In the genomic region with DNA sequence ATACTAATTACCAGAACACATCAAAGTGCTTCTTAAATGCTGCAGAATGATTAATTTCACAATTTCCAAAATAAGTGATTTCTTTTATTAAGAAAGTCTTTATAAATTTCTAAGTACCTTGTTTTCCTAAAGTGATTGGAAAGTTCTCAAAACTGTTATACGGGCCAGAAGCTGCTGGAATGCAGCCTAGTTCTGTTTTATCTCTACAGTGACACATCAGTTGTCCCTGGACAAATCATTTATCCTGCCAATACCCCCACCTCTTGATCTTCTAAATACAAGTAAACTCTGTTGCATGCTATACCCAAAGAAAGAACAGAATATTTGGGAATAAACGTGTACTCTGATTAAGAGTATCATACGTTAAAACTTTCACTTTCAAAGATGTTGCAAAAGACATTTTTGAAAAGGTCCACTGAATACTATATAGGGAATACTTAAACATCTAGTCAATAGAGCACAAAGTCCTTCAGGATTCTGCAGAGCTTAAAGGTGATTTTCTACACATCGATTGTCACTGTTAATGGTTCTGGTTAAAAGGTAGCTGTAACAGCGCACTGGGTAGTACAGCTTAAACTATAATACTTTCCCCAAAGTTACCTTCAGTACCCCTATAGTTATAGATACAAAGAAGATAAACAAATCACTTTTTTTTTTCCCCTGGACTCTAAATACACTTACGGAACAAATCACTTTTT, we compare ENCODE assay signal across 10 cellular contexts.
DNase-seq lines count a peak whose midpoint lies in the region; ATAC-seq and TF ChIP-seq lines count a peak whose summit lies in the region.
"Had no signal": no experiment of that assay in that cellular context is flagged by ENCODE, and none has a peak within 500 bp of the region (broad histone marks: within the 10 kb centered on the region; RNA-seq: fewer than 3 reads in every experiment).

No MANE protein-coding gene starts in this region.

- H3K4me1 ChIP-seq in ACC112 (ENCODE audit: control insufficient read depth, insufficient read depth, low read length, unreplicated experiment) (peaks cover 29% of the 10 kb centered on the region), Loucy (ENCODE audit: insufficient read depth, low read length, poor library complexity, severe bottlenecking) (peaks cover 78% of the 10 kb centered on the region), colonic mucosa (no peaks in the 10 kb centered on the region)

- H3F3A ChIP-seq in Loucy (ENCODE audit: low read depth): peaks cover 9% of the 10 kb centered on the region; the same call in 1 of the 2 replicates

- H3K36me3 ChIP-seq in ACC112 (ENCODE audit: insufficient read depth, low read length): peaks cover 5% of the 10 kb centered on the region; the same call in 1 of the 2 replicates
- peaks cover 15% of the 10 kb centered on the region; the same call in 1 of the 2 replicates for H3K36me3 ChIP-seq in Loucy (ENCODE audit: insufficient read depth, low read length)
- H3K36me3 ChIP-seq in colonic mucosa: no peaks in the 10 kb centered on the region

- peak overlapping the region; percentile 5; the same call in 1 of the 2 replicates for H3K27ac ChIP-seq in ACC112 (ENCODE audit: low read depth, low read length)
- peak overlapping the region; percentile 12 for H3K27ac ChIP-seq in colonic mucosa
- H3K27ac ChIP-seq: KMS-11 had no signal

- ATAC-seq in memory B cell (ENCODE audit: low read depth) (no peak), HG03025 (IDR thresholded peaks at IDR 0.05; ENCODE audit: low FRiP score, unreplicated experiment) (no peak), HG03565 (IDR thresholded peaks at IDR 0.05; ENCODE audit: unreplicated experiment) (no peak), omental fat pad (ENCODE audit: low FRiP score) (no peak)

- H3K27me3 ChIP-seq in ACC112 (ENCODE audit: insufficient read depth, low read length) (no peaks in the 10 kb centered on the region), Loucy (ENCODE audit: insufficient read depth, low read length, poor library complexity, severe bottlenecking) (no peaks in the 10 kb centered on the region), colonic mucosa (no peaks in the 10 kb centered on the region)
- H3K27me3 ChIP-seq: upper lobe of left lung had no signal

- peak overlapping the region; percentile 84 for H3K4me3 Mint-ChIP-seq in memory B cell

- H3K9ac ChIP-seq in Loucy (ENCODE audit: low read depth, low read length, poor library complexity, severe bottlenecking): peak overlapping the region; percentile 61
- H3K9ac ChIP-seq in colonic mucosa (ENCODE audit: low read depth in 2 of 2, low read length in 2 of 2): no peak overlapping the region
- H3K9ac ChIP-seq: KMS-11 had no signal

- peak overlapping the region; percentile 25 for H2AFZ ChIP-seq in ACC112 (ENCODE audit: low read length, unreplicated experiment)
- H2AFZ ChIP-seq in Loucy (ENCODE audit: low read length): no peak overlapping the region

- peaks cover 61% of the 10 kb centered on the region for H3K4me1 Mint-ChIP-seq in memory B cell

- H3K27ac Mint-ChIP-seq in memory B cell: peak overlapping the region; percentile 94

- intact Hi-C loops in colonic mucosa (cut with DNase I): no loop called here

- H3K36me3 Mint-ChIP-seq in memory B cell: peaks cover 17% of the 10 kb centered on the region

- DNase-seq in colonic mucosa: no peak
- DNase-seq in memory B cell (ENCODE audit: low spot score in 2 of 2): no peak
- no peak for DNase-seq in UCSD-AML1 (lab: John Stamatoyannopoulos, UW; ENCODE audit: unreplicated experiment)
- no peak for DNase-seq in omental fat pad (ENCODE audit: low spot score)
- DNase-seq: upper lobe of left lung had no signal

- H3K9me3 ChIP-seq in Loucy (ENCODE audit: insufficient read depth, low read depth, low read length) (no peaks in the 10 kb centered on the region), colonic mucosa (no peaks in the 10 kb centered on the region)
- H3K9me3 ChIP-seq: upper lobe of left lung had no signal

- peak overlapping the region; percentile 86 for H3K4me2 ChIP-seq in Loucy (ENCODE audit: low read depth, low read length, poor library complexity, severe bottlenecking)
- H3K4me2 ChIP-seq: KMS-11 had no signal

- TF ChIP-seq CTCF in Loucy (conservative IDR thresholded peaks at IDR 0.05; ENCODE audit: low read length): no peak
- no peak for TF ChIP-seq CTCF in colonic mucosa (IDR thresholded peaks at IDR 0.05)
- TF ChIP-seq CTCF in omental fat pad (IDR thresholded peaks at IDR 0.05): no peak

- H3K9me3 Mint-ChIP-seq in memory B cell: no peaks in the 10 kb centered on the region

- H3K79me2 ChIP-seq in ACC112 (ENCODE audit: control insufficient read depth, insufficient read depth, low read length, unreplicated experiment) (no peaks in the 10 kb centered on the region), Loucy (ENCODE audit: insufficient read depth, low read length) (peaks cover 14% of the 10 kb centered on the region)

- H3K4me3 ChIP-seq in ACC112 (ENCODE audit: low read depth, low read length) (peak overlapping the region; percentile 72), Loucy (ENCODE audit: low read length, poor library complexity, severe bottlenecking) (peak overlapping the region; percentile 70), colonic mucosa (no peak overlapping the region)

- H4K20me1 ChIP-seq in Loucy (ENCODE audit: insufficient read depth, low read length, poor library complexity, severe bottlenecking): no peaks in the 10 kb centered on the region

- no peaks in the 10 kb centered on the region for H3K9me2 ChIP-seq in Loucy (replicated peaks; ENCODE audit: low read depth, low read length)

- H3K27me3 Mint-ChIP-seq in memory B cell: no peaks in the 10 kb centered on the region
